Comparison of ENCODE assay signal across 1 cellular context in genomic region chr1:3717715-3718601, GRCh38.
TF ChIP-seq lines count a peak whose summit lies in the region.

No MANE protein-coding gene starts in this region.

TF ChIP-seq in HepG2, 621 proteins besides CTCF, POLR2A, EP300 and RAD21 (continues in another document):
- peak; percentile 39; the same call in 1 of the 2 replicates for TF ChIP-seq BCL3 (CRISPR knock-in tag; IDR thresholded peaks at IDR 0.05)
- TF ChIP-seq ARID4A (CRISPR knock-in tag; IDR thresholded peaks at IDR 0.05; ENCODE audit: borderline replicate concordance) = peak; percentile 78
- peak; percentile 75 for TF ChIP-seq HOXA5 (CRISPR knock-in tag; IDR thresholded peaks at IDR 0.05)
- TF ChIP-seq ZNF629 (CRISPR knock-in tag; conservative IDR thresholded peaks at IDR 0.05) = peak; percentile 78
- TF ChIP-seq, protein P1, sequence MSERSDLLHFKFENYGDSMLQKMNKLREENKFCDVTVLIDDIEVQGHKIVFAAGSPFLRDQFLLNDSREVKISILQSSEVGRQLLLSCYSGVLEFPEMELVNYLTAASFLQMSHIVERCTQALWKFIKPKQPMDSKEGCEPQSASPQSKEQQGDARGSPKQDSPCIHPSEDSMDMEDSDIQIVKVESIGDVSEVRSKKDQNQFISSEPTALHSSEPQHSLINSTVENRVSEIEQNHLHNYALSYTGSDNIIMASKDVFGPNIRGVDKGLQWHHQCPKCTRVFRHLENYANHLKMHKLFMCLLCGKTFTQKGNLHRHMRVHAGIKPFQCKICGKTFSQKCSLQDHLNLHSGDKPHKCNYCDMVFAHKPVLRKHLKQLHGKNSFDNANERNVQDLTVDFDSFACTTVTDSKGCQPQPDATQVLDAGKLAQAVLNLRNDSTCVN (CRISPR knock-in tag; IDR thresholded peaks at IDR 0.05; ENCODE audit: borderline replicate concordance) = peak; percentile 65; the same call in 1 of the 2 replicates
- TF ChIP-seq ZFP41 (CRISPR knock-in tag; IDR thresholded peaks at IDR 0.05; ENCODE audit: borderline replicate concordance) = 0 out of 2 replicates have a peak, but pooled peaks have one; percentile 70
- no peak for TF ChIP-seq ETS1 (CRISPR knock-in tag; IDR thresholded peaks at IDR 0.05)
- 0 out of 2 replicates have a peak, but pooled peaks have one; percentile 41 for TF ChIP-seq ZSCAN20 (CRISPR knock-in tag; IDR thresholded peaks at IDR 0.05; ENCODE audit: borderline replicate concordance)
- peak; percentile 58; the same call in 1 of the 2 replicates for TF ChIP-seq ERF (CRISPR knock-in tag; IDR thresholded peaks at IDR 0.05)
- TF ChIP-seq ZC3H13 (CRISPR knock-in tag; IDR thresholded peaks at IDR 0.05) = no peak
- TF ChIP-seq MYNN (CRISPR knock-in tag; IDR thresholded peaks at IDR 0.05; ENCODE audit: low read depth) = no peak
- TF ChIP-seq ZNF816 (CRISPR knock-in tag; IDR thresholded peaks at IDR 0.05; ENCODE audit: borderline replicate concordance) = 0 out of 2 replicates have a peak, but pooled peaks have one; percentile 35
- peak in 1 of 2 experiments; percentile 82; a peak in 1 of 4 replicates for TF ChIP-seq KLF16 (CRISPR knock-in tag; IDR thresholded peaks at IDR 0.05)
- no peak for TF ChIP-seq MED13 (CRISPR knock-in tag; IDR thresholded peaks at IDR 0.05)
- TF ChIP-seq ZBTB4 (CRISPR knock-in tag; IDR thresholded peaks at IDR 0.05; ENCODE audit: borderline replicate concordance) = no peak
- 0 out of 2 replicates have a peak, but pooled peaks have one; percentile 30 for TF ChIP-seq ZNF33B (CRISPR knock-in tag; IDR thresholded peaks at IDR 0.05)
- peak; percentile 83 for TF ChIP-seq ZNF563 (CRISPR knock-in tag; IDR thresholded peaks at IDR 0.05)
- TF ChIP-seq REPIN1 (CRISPR knock-in tag; IDR thresholded peaks at IDR 0.05; ENCODE audit: borderline replicate concordance, low read depth) = no peak
- no peak for TF ChIP-seq ZFP62 (CRISPR knock-in tag; IDR thresholded peaks at IDR 0.05)
- peak; percentile 70; the same call in 1 of the 2 replicates for TF ChIP-seq SP4 (CRISPR knock-in tag; IDR thresholded peaks at IDR 0.05)
- TF ChIP-seq MEIS1 (CRISPR knock-in tag; IDR thresholded peaks at IDR 0.05; ENCODE audit: borderline replicate concordance) = no peak
- TF ChIP-seq, protein P2, sequence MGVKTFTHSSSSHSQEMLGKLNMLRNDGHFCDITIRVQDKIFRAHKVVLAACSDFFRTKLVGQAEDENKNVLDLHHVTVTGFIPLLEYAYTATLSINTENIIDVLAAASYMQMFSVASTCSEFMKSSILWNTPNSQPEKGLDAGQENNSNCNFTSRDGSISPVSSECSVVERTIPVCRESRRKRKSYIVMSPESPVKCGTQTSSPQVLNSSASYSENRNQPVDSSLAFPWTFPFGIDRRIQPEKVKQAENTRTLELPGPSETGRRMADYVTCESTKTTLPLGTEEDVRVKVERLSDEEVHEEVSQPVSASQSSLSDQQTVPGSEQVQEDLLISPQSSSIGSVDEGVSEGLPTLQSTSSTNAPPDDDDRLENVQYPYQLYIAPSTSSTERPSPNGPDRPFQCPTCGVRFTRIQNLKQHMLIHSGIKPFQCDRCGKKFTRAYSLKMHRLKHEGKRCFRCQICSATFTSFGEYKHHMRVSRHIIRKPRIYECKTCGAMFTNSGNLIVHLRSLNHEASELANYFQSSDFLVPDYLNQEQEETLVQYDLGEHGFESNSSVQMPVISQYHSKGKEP (CRISPR knock-in tag; IDR thresholded peaks at IDR 0.05) = peak; percentile 90; the same call in 1 of the 2 replicates
- no peak for TF ChIP-seq MATR3 (CRISPR knock-in tag; IDR thresholded peaks at IDR 0.05)
- no peak for TF ChIP-seq ZNF841 (CRISPR knock-in tag; IDR thresholded peaks at IDR 0.05; ENCODE audit: borderline replicate concordance)
- no peak for TF ChIP-seq POLR2AphosphoS2 (IDR thresholded peaks at IDR 0.05; ENCODE audit: low read depth, low read length)
- no peak for TF ChIP-seq SP140L (CRISPR knock-in tag; IDR thresholded peaks at IDR 0.05; ENCODE audit: borderline replicate concordance)
- TF ChIP-seq BATF2 (CRISPR knock-in tag; IDR thresholded peaks at IDR 0.05) = 0 out of 2 replicates have a peak, but pooled peaks have one; percentile 37
- no peak for TF ChIP-seq ONECUT2 (CRISPR knock-in tag; IDR thresholded peaks at IDR 0.05)
- TF ChIP-seq PRDM10 (CRISPR knock-in tag; IDR thresholded peaks at IDR 0.05; ENCODE audit: low read depth) = no peak
- TF ChIP-seq ZNF883 (CRISPR knock-in tag; IDR thresholded peaks at IDR 0.05; ENCODE audit: not compliant biosample characterization) = peak; percentile 86
- no peak for TF ChIP-seq GATA4 (IDR thresholded peaks at IDR 0.05; ENCODE audit: borderline replicate concordance, low read depth)
- no peak for TF ChIP-seq SKIL (CRISPR knock-in tag; IDR thresholded peaks at IDR 0.05; ENCODE audit: borderline replicate concordance)
- 0 out of 2 replicates have a peak, but pooled peaks have one; percentile 44 for TF ChIP-seq ZNF776 (CRISPR knock-in tag; IDR thresholded peaks at IDR 0.05)
- TF ChIP-seq HES4 (CRISPR knock-in tag; IDR thresholded peaks at IDR 0.05; ENCODE audit: borderline replicate concordance) = peak; percentile 78; the same call in 1 of the 2 replicates
- 0 out of 2 replicates have a peak, but pooled peaks have one; percentile 30 for TF ChIP-seq SNAPC2 (CRISPR knock-in tag; IDR thresholded peaks at IDR 0.05)
- peak; percentile 58; the same call in 1 of the 2 replicates for TF ChIP-seq ZNF253 (CRISPR knock-in tag; IDR thresholded peaks at IDR 0.05; ENCODE audit: borderline replicate concordance)
- peak; percentile 62; the same call in 1 of the 2 replicates for TF ChIP-seq ZSCAN21 (CRISPR knock-in tag; IDR thresholded peaks at IDR 0.05; ENCODE audit: borderline replicate concordance)
- no peak for TF ChIP-seq TCF12 (IDR thresholded peaks at IDR 0.05)
- no peak for TF ChIP-seq TCF12 (CRISPR knock-in tag; IDR thresholded peaks at IDR 0.05)
- no peak for TF ChIP-seq TGIF2 (CRISPR knock-in tag; IDR thresholded peaks at IDR 0.05)
- TF ChIP-seq ZNF577 (CRISPR knock-in tag; IDR thresholded peaks at IDR 0.05; ENCODE audit: borderline replicate concordance, low read depth) = no peak
- no peak; the same call in 1 of the 2 replicates for TF ChIP-seq TBX2 (CRISPR knock-in tag; IDR thresholded peaks at IDR 0.05; ENCODE audit: borderline replicate concordance)
- TF ChIP-seq ZNF441 (CRISPR knock-in tag; IDR thresholded peaks at IDR 0.05; ENCODE audit: borderline replicate concordance) = no peak
